In the genomic region with DNA sequence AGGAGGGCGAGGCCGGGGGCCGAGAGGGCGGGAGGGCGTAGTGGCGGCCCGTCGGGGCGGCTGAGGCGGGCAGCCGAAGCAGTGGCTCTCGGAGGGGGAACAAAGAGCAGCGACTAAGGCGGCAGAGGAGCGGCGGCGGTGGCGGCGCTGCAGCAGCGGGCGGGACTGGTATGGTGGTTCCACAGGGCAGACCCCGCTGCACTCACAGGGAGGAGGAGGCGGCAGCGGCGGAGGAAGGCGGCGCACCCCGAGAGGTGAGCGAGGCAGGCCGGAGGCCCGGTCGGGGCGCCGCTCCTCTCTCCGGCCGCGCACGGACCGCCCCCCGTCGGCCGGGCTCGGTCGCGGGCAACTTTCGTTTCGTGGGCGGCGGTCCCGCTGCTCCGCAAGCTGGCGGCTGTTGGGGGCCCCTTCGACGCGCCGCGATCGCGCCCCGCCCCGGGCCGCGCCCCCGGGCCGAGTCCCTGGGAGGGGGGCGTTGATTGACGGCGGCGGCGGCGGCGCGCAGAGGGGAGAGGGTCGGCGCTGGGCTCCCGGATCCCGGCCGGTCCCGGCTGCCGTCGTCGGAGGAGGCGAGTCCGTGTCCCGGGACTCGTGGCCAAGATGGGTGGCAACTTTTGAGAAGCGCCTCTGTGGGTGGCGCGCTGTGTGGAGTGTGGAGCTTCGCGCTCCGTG, we compare ENCODE assay signal across 8 cellular contexts. TPM values are rescaled to one million over a fixed set of nuclear protein-coding genes. Genes with fewer than 3 reads are reported as not detected.
A peak's percentile ranks its signal among the peaks of the same experiment; 100 is the strongest.
DNase-seq lines count a peak whose midpoint lies in the region; ATAC-seq and TF ChIP-seq lines count a peak whose summit lies in the region.

No MANE protein-coding gene starts in this region.

- POLR2A ChIA-PET in naive thymus-derived CD8-positive, alpha-beta T cell (lab: Charles Lee): interaction anchor here (0.6 to 1.9 kb wide), 10 partner anchors 10 to 337 kb away, joined by 3 to 10 read pairs (median 3); a partner anchor contains a TSS

- no peak for TF ChIP-seq CTCF in GM12864 (IDR thresholded peaks at IDR 0.05; ENCODE audit: low read depth, low read length, missing control alignments)

- peak overlapping the region; percentile 78 to 98 (median 94) for H3K27ac Mint-ChIP-seq in naive thymus-derived CD8-positive, alpha-beta T cell
- peak overlapping the region; percentile 96 for H3K27ac Mint-ChIP-seq in stimulated activated naive CD8-positive, alpha-beta T cell treated with anti-CD3 and anti-CD28 coated beads, Interleukin-15, Interleukin-2, amounts not matched to agents 100 ng/mL and 50 ng/mL, for 24 hours

- H3K27me3 Mint-ChIP-seq in activated T-cell treated with anti-CD3 and anti-CD28 coated beads, Interleukin-2, amount 50 U/mL, for 4 hours (ENCODE audit: low read depth): no peaks in the 10 kb centered on the region
- no peaks in the 10 kb centered on the region for H3K27me3 Mint-ChIP-seq in naive thymus-derived CD8-positive, alpha-beta T cell
- H3K27me3 Mint-ChIP-seq in stimulated activated naive CD8-positive, alpha-beta T cell treated with anti-CD3 and anti-CD28 coated beads, Interleukin-15, Interleukin-2, amounts not matched to agents 100 ng/mL and 50 ng/mL, for 24 hours: no peaks in the 10 kb centered on the region

- H3K4me3 Mint-ChIP-seq in activated T-cell treated with anti-CD3 and anti-CD28 coated beads, Interleukin-2, amount 50 U/mL, for 4 hours: peak overlapping the region; percentile 88
- H3K4me3 Mint-ChIP-seq in naive thymus-derived CD8-positive, alpha-beta T cell: peak overlapping the region; percentile 88 to 99 (median 93)
- peak overlapping the region; percentile 93 for H3K4me3 Mint-ChIP-seq in stimulated activated naive CD8-positive, alpha-beta T cell treated with anti-CD3 and anti-CD28 coated beads, Interleukin-15, Interleukin-2, amounts not matched to agents 100 ng/mL and 50 ng/mL, for 24 hours

- DNase-seq in GM12864 (ENCODE audit: low read depth): no peak
- peak; percentile 32 for DNase-seq in LHCN-M2 (ENCODE audit: low read depth)
- peak; percentile 30 for DNase-seq in activated T-cell treated with anti-CD3 and anti-CD28 coated beads, Interleukin-2, amount 50 U/mL, for 4 hours
- DNase-seq in fibroblast of gingiva (ENCODE audit: low read depth): peak; percentile 35
- peak in 8 of 10 donors; percentile 42 to 69 (median 53) for DNase-seq in naive thymus-derived CD8-positive, alpha-beta T cell
- no peak for DNase-seq in NCI-H2029 (lab: John Stamatoyannopoulos, UW)

- peak overlapping the region; percentile 97 for H3K4me3 ChIP-seq in GM12864 (ENCODE audit: low read depth, low read length)

- peaks cover 9% of the 10 kb centered on the region for H3K36me3 Mint-ChIP-seq in activated T-cell treated with anti-CD3 and anti-CD28 coated beads, Interleukin-2, amount 50 U/mL, for 4 hours (ENCODE audit: insufficient read depth)
- H3K36me3 Mint-ChIP-seq in naive thymus-derived CD8-positive, alpha-beta T cell: peaks cover 0 to 17% (median 2%) of the 10 kb centered on the region in 3 donors
- H3K36me3 Mint-ChIP-seq in stimulated activated naive CD8-positive, alpha-beta T cell treated with anti-CD3 and anti-CD28 coated beads, Interleukin-15, Interleukin-2, amounts not matched to agents 100 ng/mL and 50 ng/mL, for 24 hours (ENCODE audit: low read depth): peaks cover 15% of the 10 kb centered on the region

- no peaks in the 10 kb centered on the region for H3K9me3 Mint-ChIP-seq in activated T-cell treated with anti-CD3 and anti-CD28 coated beads, Interleukin-2, amount 50 U/mL, for 4 hours
- no peaks in the 10 kb centered on the region for H3K9me3 Mint-ChIP-seq in naive thymus-derived CD8-positive, alpha-beta T cell
- no peaks in the 10 kb centered on the region for H3K9me3 Mint-ChIP-seq in stimulated activated naive CD8-positive, alpha-beta T cell treated with anti-CD3 and anti-CD28 coated beads, Interleukin-15, Interleukin-2, amounts not matched to agents 100 ng/mL and 50 ng/mL, for 24 hours

- H3K4me1 Mint-ChIP-seq in activated T-cell treated with anti-CD3 and anti-CD28 coated beads, Interleukin-2, amount 50 U/mL, for 4 hours (ENCODE audit: low read depth): peaks cover 42% of the 10 kb centered on the region
- H3K4me1 Mint-ChIP-seq in naive thymus-derived CD8-positive, alpha-beta T cell: peaks cover 23 to 57% (median 38%) of the 10 kb centered on the region in 4 donors
- H3K4me1 Mint-ChIP-seq in stimulated activated naive CD8-positive, alpha-beta T cell treated with anti-CD3 and anti-CD28 coated beads, Interleukin-15, Interleukin-2, amounts not matched to agents 100 ng/mL and 50 ng/mL, for 24 hours (ENCODE audit: low read depth): peaks cover 43% of the 10 kb centered on the region

- peak; percentile 26 for ATAC-seq in GM21786 (IDR thresholded peaks at IDR 0.05; ENCODE audit: unreplicated experiment)
- ATAC-seq in activated T-cell treated with anti-CD3 and anti-CD28 coated beads, Interleukin-2, amount 50 U/mL, for 4 hours: peak; percentile 62 to 65
- peak; percentile 70 to 73 for ATAC-seq in naive thymus-derived CD8-positive, alpha-beta T cell

RNA-seq across cellular contexts. Expression of a gene that starts 0.5 kb away (rescaled TPM):
- 10.6 and 14.4 TPM in 2 replicates for total RNA-seq in LHCN-M2 (2014; rRNA removed)
- 9.3 TPM for polyA plus RNA-seq in LHCN-M2 (2012)
- 10 to 100 TPM; 29.5 to 33.0 (median 30.4) TPM for total RNA-seq in activated T-cell treated with anti-CD3 and anti-CD28 coated beads, Interleukin-2, amount 50 U/mL, for 4 hours
- 10 to 100 TPM; 49.4 to 50.7 TPM for total RNA-seq in naive thymus-derived CD8-positive, alpha-beta T cell
- polyA plus RNA-seq in naive thymus-derived CD8-positive, alpha-beta T cell: 10 to 100 TPM in 2 of 3 donors, 1 to 10 TPM in 1; 6.0 to 11.1 (median 10.3) TPM

Comparison
In these comparisons a context has a peak if more than half of its experiments do, and no peak if none do; other contexts are left out.
1. DNase-seq: peak in LHCN-M2 (single experiment), activated T-cell treated with anti-CD3 and anti-CD28 coated beads, Interleukin-2, amount 50 U/mL, for 4 hours (single experiment), fibroblast of gingiva (single experiment) and naive thymus-derived CD8-positive, alpha-beta T cell (8 of 10); none in GM12864 (single experiment) and NCI-H2029 (single experiment).
2. Peak in every context shown above with its lines, with median percentiles within 50 percentile points of each other: ATAC-seq and H3K4me3 Mint-ChIP-seq.